ENCODE assay signal across 15 cellular contexts in the genomic region with DNA sequence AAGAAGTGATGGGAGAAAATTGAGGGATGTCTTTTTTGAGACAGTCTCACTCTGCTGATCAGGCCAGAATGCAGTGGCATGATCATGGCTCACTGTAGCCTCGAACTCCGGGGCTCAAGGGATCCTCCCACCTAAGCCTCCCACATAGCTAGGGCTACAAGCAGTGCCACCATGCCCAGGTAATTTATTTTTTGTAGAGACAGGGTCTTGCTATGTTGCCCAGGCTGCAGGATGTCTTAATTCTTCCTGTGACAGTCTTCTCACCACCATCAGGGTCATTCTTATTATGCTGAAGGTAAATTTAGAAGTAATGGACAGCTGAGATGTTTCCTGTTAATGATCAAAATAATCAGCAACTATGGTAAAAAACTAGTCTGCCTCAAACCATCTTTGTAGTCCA. TPM values are rescaled to one million over a fixed set of nuclear protein-coding genes. Genes with fewer than 3 reads are reported as not detected.
DNase-seq lines count a peak whose midpoint lies in the region; ATAC-seq and TF ChIP-seq lines count a peak whose summit lies in the region.
"Had no signal": no experiment of that assay in that cellular context is flagged by ENCODE, and none has a peak within 500 bp of the region (broad histone marks: within the 10 kb centered on the region; RNA-seq: fewer than 3 reads in every experiment).

No MANE protein-coding gene starts in this region.

- no peak overlapping the region for H3K27ac ChIP-seq in HEK293 (ENCODE audit: extremely low read depth, low read depth, low read length)
- no peak overlapping the region for H3K27ac ChIP-seq in prostate gland
- no peak overlapping the region for H3K27ac ChIP-seq in ascending aorta

- no peak for TF ChIP-seq POLR2A in prostate gland (IDR thresholded peaks at IDR 0.05)

- CTCF ChIA-PET in HEK293 (lab: Yijun Ruan, JAX) (interaction anchor here (0.9 kb wide), 1 partner anchor 24 kb away, joined by 3 read pairs; no protein-coding TSS in a partner anchor), WTC11 (lab: Charles Lee) (no interaction called here)

- peaks cover 5% of the 10 kb centered on the region for H3K4me1 Mint-ChIP-seq in WTC11
- peaks cover 9% of the 10 kb centered on the region for H3K4me1 Mint-ChIP-seq in mesothelial cell of epicardium

- H3K9me3 Mint-ChIP-seq in WTC11 (no peaks in the 10 kb centered on the region), mesothelial cell of epicardium (no peaks in the 10 kb centered on the region)
- H3K9me3 Mint-ChIP-seq: CD4-positive, alpha-beta memory T cell had no signal

- H3K4me3 ChIP-seq in HEK293 (ENCODE audit: low read depth, low read length) (no peak overlapping the region), prostate gland (no peak overlapping the region), ascending aorta (no peak overlapping the region)
- H3K4me3 ChIP-seq: HAP-1 had no signal

- WGBS in prostate gland: 100% methylated on average over 2 of the region's 2 CpGs

- ATAC-seq in WTC11: no peak

- H3K27me3 Mint-ChIP-seq in WTC11 (ENCODE audit: low read depth) (no peaks in the 10 kb centered on the region), mesothelial cell of epicardium (ENCODE audit: low read depth) (no peaks in the 10 kb centered on the region)
- H3K27me3 Mint-ChIP-seq: CD4-positive, alpha-beta memory T cell had no signal

- peaks cover 59% of the 10 kb centered on the region for H3K36me3 Mint-ChIP-seq in WTC11
- H3K36me3 Mint-ChIP-seq in mesothelial cell of epicardium: peaks cover 26% of the 10 kb centered on the region

- H3K9me3 ChIP-seq in HEK293 (ENCODE audit: control insufficient read depth, insufficient read depth, low read depth, low read length): no peaks in the 10 kb centered on the region
- no peaks in the 10 kb centered on the region for H3K9me3 ChIP-seq in prostate gland
- no peaks in the 10 kb centered on the region for H3K9me3 ChIP-seq in ascending aorta
- H3K9me3 ChIP-seq: HAP-1 had no signal

- TF ChIP-seq CTCF in HEK293 (tag by site-specific recombination; IDR thresholded peaks at IDR 0.05) (no peak), WTC11 (IDR thresholded peaks at IDR 0.05) (no peak), mesothelial cell of epicardium (IDR thresholded peaks at IDR 0.05; ENCODE audit: unreplicated experiment) (no peak), prostate gland (IDR thresholded peaks at IDR 0.05) (no peak), ascending aorta (IDR thresholded peaks at IDR 0.05) (no peak)

- H3K27me3 ChIP-seq in prostate gland (replicated peaks; ENCODE audit: insufficient read depth): no peaks in the 10 kb centered on the region
- no peaks in the 10 kb centered on the region for H3K27me3 ChIP-seq in ascending aorta

- intact Hi-C loops in prostate gland (cut with DNase I) (no loop called here), ascending aorta (cut with DNase I) (loop anchor here (10.0 kb wide), 1 partner anchor 505 kb away; a partner anchor contains a TSS)

- H3K27ac Mint-ChIP-seq in WTC11 (no peak overlapping the region), mesothelial cell of epicardium (peak overlapping the region; percentile 25)

- no peak overlapping the region for H3K4me3 Mint-ChIP-seq in WTC11
- H3K4me3 Mint-ChIP-seq in mesothelial cell of epicardium: no peak overlapping the region
- H3K4me3 Mint-ChIP-seq: CD4-positive, alpha-beta memory T cell had no signal

- POLR2A ChIA-PET in HEK293 (lab: Yijun Ruan, JAX) (no interaction called here), WTC11 (lab: Charles Lee) (no interaction called here)

- no peak for DNase-seq in WTC11 (ENCODE audit: low spot score)
- no peak for DNase-seq in mesothelial cell of epicardium (ENCODE audit: low spot score in 2 of 2, unreplicated experiment in 2 of 2)
- DNase-seq in activated gamma-delta T cell (lab: John Stamatoyannopoulos, UW): no peak
- DNase-seq in prostate gland (ENCODE audit: low spot score): no peak
- no peak for DNase-seq in ascending aorta (ENCODE audit: low spot score in 2 of 2)
- DNase-seq: C1 segment of cervical spinal cord; Calu3; CD4-positive, alpha-beta memory T cell; COR-L47; DMS53; DMS79 treated with DMSO at 0.1 percent for 48 hours; GF-D8; GOT3 had no signal

- H3K4me1 ChIP-seq in HEK293 (ENCODE audit: control insufficient read depth, insufficient read depth, low read length): no peaks in the 10 kb centered on the region
- H3K4me1 ChIP-seq in prostate gland (replicated peaks): no peaks in the 10 kb centered on the region
- no peaks in the 10 kb centered on the region for H3K4me1 ChIP-seq in ascending aorta

- H3K36me3 ChIP-seq in HEK293 (ENCODE audit: control insufficient read depth in 2 of 2, insufficient read depth in 1 of 2, low read length in 2 of 2) (peaks cover 50 to 95% of the 10 kb centered on the region in 2 experiments), prostate gland (peaks cover 0 to 3% of the 10 kb centered on the region in 2 donors), ascending aorta (peaks cover 23 to 68% of the 10 kb centered on the region in 2 donors)

TF ChIP-seq in HEK293, 187 proteins besides CTCF, POLR2A, EP300 and RAD21:
- TF ChIP-seq ZNF837 (tag by site-specific recombination; IDR thresholded peaks at IDR 0.05) (no peak), ZNF121 (tag by site-specific recombination; IDR thresholded peaks at IDR 0.05) (peak; percentile 68; the same call in 1 of the 2 replicates), KLF7 (tag by site-specific recombination; IDR thresholded peaks at IDR 0.05; ENCODE audit: borderline replicate concordance) (no peak), GFI1B (tag by site-specific recombination; IDR thresholded peaks at IDR 0.05) (no peak), ZNF555 (tag by site-specific recombination; conservative IDR thresholded peaks at IDR 0.05) (no peak), IKZF3 (tag by site-specific recombination; IDR thresholded peaks at IDR 0.05) (no peak)

TF ChIP-seq in WTC11, 78 proteins besides CTCF, POLR2A, EP300 and RAD21:
- TF ChIP-seq ZNF121 (CRISPR knock-in tag; IDR thresholded peaks at IDR 0.05): peak; percentile 55; the same call in 1 of the 2 replicates
- TF ChIP-seq, protein P1, sequence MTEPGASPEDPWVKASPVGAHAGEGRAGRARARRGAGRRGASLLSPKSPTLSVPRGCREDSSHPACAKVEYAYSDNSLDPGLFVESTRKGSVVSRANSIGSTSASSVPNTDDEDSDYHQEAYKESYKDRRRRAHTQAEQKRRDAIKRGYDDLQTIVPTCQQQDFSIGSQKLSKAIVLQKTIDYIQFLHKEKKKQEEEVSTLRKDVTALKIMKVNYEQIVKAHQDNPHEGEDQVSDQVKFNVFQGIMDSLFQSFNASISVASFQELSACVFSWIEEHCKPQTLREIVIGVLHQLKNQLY (CRISPR knock-in tag; IDR thresholded peaks at IDR 0.05): no peak

RNA-seq across cellular contexts. Expression of a gene that starts 7.1 kb away (rescaled TPM):
- total RNA-seq in WTC11 (2021) (30.3 to 32.4 TPM (median 30.8 TPM) in 3 replicates), mesothelial cell of epicardium (32.1 to 32.7 TPM (median 32.5 TPM) in 3 replicates), prostate gland (10 to 100 TPM; 17.4 to 26.2 TPM), ascending aorta (5.3 TPM)

RNA-seq across cellular contexts. Expression of a gene that starts 12.5 kb away (rescaled TPM):
- total RNA-seq in WTC11 (2021): 130 to 157 TPM (median 136 TPM) in 3 replicates
- 62.5 to 72.2 TPM (median 65.2 TPM) in 3 replicates for total RNA-seq in mesothelial cell of epicardium
- total RNA-seq in prostate gland: 10 to 100 TPM; 47.0 to 51.9 TPM
- total RNA-seq in ascending aorta: 44.5 TPM
